ENCODE assay signal across 9 cellular contexts in the genomic region with DNA sequence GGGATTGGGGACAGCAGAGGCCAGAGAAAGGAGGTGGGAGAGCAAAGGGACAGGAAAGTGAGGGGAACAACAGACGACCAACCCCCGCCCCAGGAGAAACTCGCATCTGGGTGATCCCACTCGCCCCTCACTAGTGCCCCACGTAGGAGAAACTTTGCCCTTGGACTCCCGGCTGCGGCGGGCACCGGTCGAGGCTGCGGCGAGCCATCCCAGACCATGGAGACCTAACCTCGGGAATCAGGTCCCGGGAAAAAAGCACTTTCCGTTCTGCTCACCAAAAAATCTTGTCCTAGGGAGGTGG. TPM values are rescaled to one million over a fixed set of nuclear protein-coding genes. Genes with fewer than 3 reads are reported as not detected.
A peak's percentile ranks its signal among the peaks of the same experiment; 100 is the strongest.
DNase-seq lines count a peak whose midpoint lies in the region; ATAC-seq and TF ChIP-seq lines count a peak whose summit lies in the region.
"Had no signal": no experiment of that assay in that cellular context is flagged by ENCODE, and none has a peak within 500 bp of the region (broad histone marks: within the 10 kb centered on the region; RNA-seq: fewer than 3 reads in every experiment).

No MANE protein-coding gene starts in this region.

- no peak overlapping the region for H3K27ac Mint-ChIP-seq in H9

- H3K36me3 ChIP-seq in SK-N-MC (ENCODE audit: insufficient read depth, low read length) (no peaks in the 10 kb centered on the region), hepatocyte (replicated peaks; ENCODE audit: insufficient read depth, low read depth) (no peaks in the 10 kb centered on the region), gastrocnemius medialis (no peaks in the 10 kb centered on the region)

- no peaks in the 10 kb centered on the region for H3K79me2 ChIP-seq in H9 (ENCODE audit: insufficient read depth, low read length)
- H3K79me2 ChIP-seq in hepatocyte = no peaks in the 10 kb centered on the region

- H4K20me1 ChIP-seq in H9 (ENCODE audit: control insufficient read depth, insufficient read depth, insufficient read length) = no peaks in the 10 kb centered on the region
- H4K20me1 ChIP-seq in hepatocyte (ENCODE audit: insufficient read depth, poor library complexity, severe bottlenecking) = peaks cover 7% of the 10 kb centered on the region

- H3K9me3 Mint-ChIP-seq in H9 = peaks cover 5 to 12% of the 10 kb centered on the region in 2 experiments

- peak overlapping the region; percentile 51 to 83 for H3K4me3 Mint-ChIP-seq in H9

- H4K5ac ChIP-seq in H9 (ENCODE audit: insufficient read length, low read depth, low read length) = no peak overlapping the region

- H3K27me3 Mint-ChIP-seq in H9 (ENCODE audit: low read depth) = peaks cover 98% of the 10 kb centered on the region

- H3K56ac ChIP-seq in H9 (ENCODE audit: insufficient read length, low read depth, low read length) = no peak overlapping the region

- H2AK5ac ChIP-seq in H9 (ENCODE audit: insufficient read length, low read length) = no peak overlapping the region

- WGBS in H9 (ENCODE audit: extremely low coverage, insufficient read length, low lambda C conversion rate) = no CpG with 5 or more reads among the region's 15 CpGs
- WGBS in hepatocyte (ENCODE audit: low lambda C conversion rate, missing lambda C conversion rate) = 1% methylated on average over 14 of the region's 15 CpGs

- peaks cover 43% of the 10 kb centered on the region for H3K23me2 ChIP-seq in H9 (ENCODE audit: insufficient read length, low read depth, low read length, poor library complexity, severe bottlenecking)

- H3K18ac ChIP-seq in H9 (ENCODE audit: insufficient read length, low read depth, low read length) = no peak overlapping the region

- H3K79me1 ChIP-seq in H9 (ENCODE audit: insufficient read depth, low read depth, low read length, poor library complexity, severe bottlenecking) = no peaks in the 10 kb centered on the region

- no peak overlapping the region for H4K91ac ChIP-seq in H9 (ENCODE audit: insufficient read length, low read depth, low read length)

- no peak for TF ChIP-seq POLR2A in gastrocnemius medialis (IDR thresholded peaks at IDR 0.05)

- H3K27me3 ChIP-seq in H9 (ENCODE audit: insufficient read depth, low read length) = peaks cover 88% of the 10 kb centered on the region
- H3K27me3 ChIP-seq in hepatocyte = peaks cover 100% of the 10 kb centered on the region
- H3K27me3 ChIP-seq in gastrocnemius medialis = peaks cover 85 to 99% (median 93%) of the 10 kb centered on the region in 3 donors

- H3K4me1 ChIP-seq in H9 (ENCODE audit: insufficient read depth, low read length) = no peaks in the 10 kb centered on the region
- peaks cover 51% of the 10 kb centered on the region for H3K4me1 ChIP-seq in hepatocyte (ENCODE audit: insufficient read depth)
- peaks cover 47 to 56% of the 10 kb centered on the region in 2 donors for H3K4me1 ChIP-seq in gastrocnemius medialis

- no peak overlapping the region for H3K14ac ChIP-seq in H9 (ENCODE audit: insufficient read depth, low read length)

- H3K4me2 ChIP-seq in H9 (ENCODE audit: insufficient read depth, insufficient read length, low read length) (peak overlapping the region; percentile 74), hepatocyte (peak overlapping the region; percentile 97)

- no peak overlapping the region for H2BK20ac ChIP-seq in H9 (ENCODE audit: low read depth, low read length, poor library complexity, severe bottlenecking)

- H3K23ac ChIP-seq in H9 (ENCODE audit: insufficient read length, low read depth, low read length) = no peak overlapping the region

- DNase-seq in H9 (no peak), SK-N-MC (ENCODE audit: low read depth, low spot score) (no peak), hepatocyte (ENCODE audit: low spot score) (no peak), gastrocnemius medialis (no peak), NCI-H2171 treated with DMSO at 0.1 percent for 48 hours (lab: John Stamatoyannopoulos, UW) (no peak), left colon (no peak), NCI-H2171 (lab: John Stamatoyannopoulos, UW) (no peak), SIG-M5 treated with dmso at 0.1 percent for 504 hours (lab: John Stamatoyannopoulos, UW; ENCODE audit: unreplicated experiment) (no peak)
- DNase-seq: head of caudate nucleus had no signal

- peaks cover 34 to 46% of the 10 kb centered on the region in 2 experiments for H3K4me1 Mint-ChIP-seq in H9

- no peak overlapping the region for H3T11ph ChIP-seq in H9 (ENCODE audit: low read length)

- H3K27ac ChIP-seq in H9 (ENCODE audit: insufficient read length, low read depth, low read length) (no peak overlapping the region), SK-N-MC (no peak overlapping the region), hepatocyte (no peak overlapping the region), gastrocnemius medialis (no peak overlapping the region)

- H2BK120ac ChIP-seq in H9 (ENCODE audit: low read depth, low read length, poor library complexity, severe bottlenecking) = no peak overlapping the region

- no peak overlapping the region for H2BK15ac ChIP-seq in H9 (ENCODE audit: low read depth, low read length)

- no peak for TF ChIP-seq CTCF in H9 (conservative IDR thresholded peaks at IDR 0.05)
- no peak for TF ChIP-seq CTCF in hepatocyte (IDR thresholded peaks at IDR 0.05; ENCODE audit: poor library complexity)
- TF ChIP-seq CTCF in gastrocnemius medialis (IDR thresholded peaks at IDR 0.05 in 4 of 5, conservative IDR thresholded peaks at IDR 0.05 in 1 of 5) = no peak

- H3K9ac ChIP-seq in H9 (ENCODE audit: extremely low read depth, insufficient read length, low read length) (no peak overlapping the region), SK-N-MC (ENCODE audit: insufficient read length) (peak overlapping the region; percentile 43)

- no peak overlapping the region for H2BK12ac ChIP-seq in H9 (ENCODE audit: insufficient read length, low read depth, low read length)

- intact Hi-C loops in gastrocnemius medialis (cut with DNase I; ENCODE audit: low total_unique reads) = no loop called here
- intact Hi-C loops in left colon (cut with DNase I, micrococcal nuclease) = no loop called here

- H2AFZ ChIP-seq in H9 (ENCODE audit: low read length) (no peak overlapping the region), hepatocyte (peak overlapping the region; percentile 66)

- ATAC-seq in gastrocnemius medialis = no peak
- no peak for ATAC-seq in left colon

- no peak overlapping the region for H2BK5ac ChIP-seq in H9 (ENCODE audit: insufficient read length, low read length)

- no peaks in the 10 kb centered on the region for H3K9me2 ChIP-seq in hepatocyte (replicated peaks; ENCODE audit: insufficient read depth)

- H3K4me3 ChIP-seq in SK-N-MC (peak overlapping the region; percentile 84), hepatocyte (no peak overlapping the region), gastrocnemius medialis (peak overlapping the region; percentile 51 to 64 (median 54))

- in situ Hi-C loops in gastrocnemius medialis (cut with MboI; ENCODE audit: low sequenced_read_pairs in 4 of 4) = no loop called here

- H3K9me3 ChIP-seq in H9 (ENCODE audit: control insufficient read depth, low read depth, low read length) (no peaks in the 10 kb centered on the region), SK-N-MC (ENCODE audit: low read depth, low read length) (no peaks in the 10 kb centered on the region), hepatocyte (ENCODE audit: low read depth) (no peaks in the 10 kb centered on the region), gastrocnemius medialis (no peaks in the 10 kb centered on the region)

- no peak overlapping the region for H3K4ac ChIP-seq in H9 (ENCODE audit: low read depth, low read length)

- no peak overlapping the region for H4K8ac ChIP-seq in H9 (replicated peaks; ENCODE audit: insufficient read length, low read depth, low read length)

- H3K36me3 Mint-ChIP-seq in H9 (ENCODE audit: insufficient read depth in 1 of 3, low read depth in 3 of 3) = peaks cover 0 to 4% (median 0%) of the 10 kb centered on the region in 3 experiments; a peak in 2 of 7 replicates

RNA-seq across cellular contexts. Expression of gene GFI1, which starts 2.6 kb away (rescaled TPM):
- total RNA-seq in H9 (2021) (0.11 TPM in 1 of 2 replicates, not detected in the other), hepatocyte (0.10 and 0.24 TPM in 2 replicates), gastrocnemius medialis (not detected), left colon (1 to 10 TPM; 8.2 to 9.2 TPM)
- polyA plus RNA-seq in hepatocyte = 0.41 TPM in 1 of 2 replicates, not detected in the other
